Comparison of ENCODE assay signal across 9 cellular contexts in the genomic region with DNA sequence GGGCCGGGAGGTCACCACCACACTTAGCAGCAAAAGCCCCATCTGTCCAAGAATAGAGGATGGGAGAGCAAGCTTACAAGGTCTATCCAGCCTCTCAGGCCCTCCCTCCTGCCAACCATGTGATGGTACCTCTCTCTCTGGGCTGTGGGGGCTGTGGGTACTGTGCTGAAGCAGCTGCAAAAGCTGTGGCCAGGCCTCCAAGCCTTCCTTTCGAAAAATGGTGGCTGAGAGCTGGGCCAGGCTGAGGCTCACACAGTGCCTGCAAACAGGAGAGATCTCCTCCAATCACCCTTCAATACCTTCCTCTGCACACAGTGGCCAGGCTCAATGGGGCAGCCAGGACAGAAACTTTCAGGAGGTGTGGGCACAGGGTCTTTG. TPM values are rescaled to one million over a fixed set of nuclear protein-coding genes. Genes with fewer than 3 reads are reported as not detected.
A peak's percentile ranks its signal among the peaks of the same experiment; 100 is the strongest.
DNase-seq lines count a peak whose midpoint lies in the region; TF ChIP-seq lines count a peak whose summit lies in the region.
"Had no signal": no experiment of that assay in that cellular context is flagged by ENCODE, and none has a peak within 500 bp of the region (broad histone marks: within the 10 kb centered on the region; RNA-seq: fewer than 3 reads in every experiment).

No MANE protein-coding gene starts in this region.

- H3K36me3 ChIP-seq in CD4-positive, alpha-beta memory T cell (ENCODE audit: insufficient read depth, low read length): peaks cover 41% of the 10 kb centered on the region
- H3K36me3 ChIP-seq in MM.1S (replicated peaks; ENCODE audit: insufficient read depth, low read length): no peaks in the 10 kb centered on the region

- H3K4me1 Mint-ChIP-seq in CD4-positive, alpha-beta memory T cell: peaks cover 17 to 50% (median 31%) of the 10 kb centered on the region in 4 donors
- peaks cover 29% of the 10 kb centered on the region for H3K4me1 Mint-ChIP-seq in neural crest cell

- peak overlapping the region; percentile 90 to 96 (median 93) for H3K4me3 Mint-ChIP-seq in CD4-positive, alpha-beta memory T cell
- H3K4me3 Mint-ChIP-seq in neural crest cell: peak overlapping the region; percentile 98

- peaks cover 12 to 54% of the 10 kb centered on the region in 2 donors for H3K36me3 Mint-ChIP-seq in CD4-positive, alpha-beta memory T cell
- H3K36me3 Mint-ChIP-seq in neural crest cell (ENCODE audit: low read depth): peaks cover 8% of the 10 kb centered on the region

- peak overlapping the region; percentile 68 for H3K4me2 ChIP-seq in MM.1S (ENCODE audit: low read depth, low read length)

- intact Hi-C loops in CD4-positive, alpha-beta memory T cell (cut with micrococcal nuclease): no loop called here
- intact Hi-C loops in dorsolateral prefrontal cortex (cut with DNase I): no loop called here

- H3K4me3 ChIP-seq in CD4-positive, alpha-beta memory T cell (ENCODE audit: low read length in 2 of 2): peak overlapping the region in 1 of 2 donors; percentile 90
- H3K4me3 ChIP-seq in MM.1S (ENCODE audit: low read length): peak overlapping the region; percentile 75; the same call in 1 of the 2 replicates
- peak overlapping the region in 44 of 59 donors; percentile 57 to 91 (median 80) for H3K4me3 ChIP-seq in dorsolateral prefrontal cortex

- no peaks in the 10 kb centered on the region for H3K27me3 Mint-ChIP-seq in CD4-positive, alpha-beta memory T cell
- H3K27me3 Mint-ChIP-seq in neural crest cell (ENCODE audit: low read depth): peaks cover 3% of the 10 kb centered on the region

- H3K9ac ChIP-seq in MM.1S (ENCODE audit: low read length): no peak overlapping the region; the same call in 1 of the 2 replicates

- TF ChIP-seq CTCF in MM.1S (IDR thresholded peaks at IDR 0.05; ENCODE audit: low read length): no peak
- no peak for TF ChIP-seq CTCF in dorsolateral prefrontal cortex (IDR thresholded peaks at IDR 0.05 in 54 of 56, conservative IDR thresholded peaks at IDR 0.05 in 2 of 56; ENCODE audit: low read depth in 1 of 56, partially characterized antibody in 56 of 56)
- no peak for TF ChIP-seq CTCF in neural crest cell (conservative IDR thresholded peaks at IDR 0.05)

- no peaks in the 10 kb centered on the region for H3K9me3 Mint-ChIP-seq in CD4-positive, alpha-beta memory T cell
- no peaks in the 10 kb centered on the region for H3K9me3 Mint-ChIP-seq in neural crest cell

- peak overlapping the region; percentile 80 for H3K27ac ChIP-seq in CD4-positive, alpha-beta memory T cell (ENCODE audit: low read depth, low read length)
- H3K27ac ChIP-seq in MM.1S (ENCODE audit: low read length) (peak overlapping the region; percentile 81; the same call in 1 of the 2 replicates), dorsolateral prefrontal cortex (peak overlapping the region in 1 of 59 donors; percentile 63)

- CTCF ChIA-PET in CD4-positive, alpha-beta memory T cell (lab: Charles Lee; ENCODE audit: partially characterized antibody): interaction anchor here (0.8 to 3.9 kb wide), 3 partner anchors 26 to 29 kb away, joined by 3 to 15 read pairs (median 11); a partner anchor contains a TSS

- H3K9me3 ChIP-seq in CD4-positive, alpha-beta memory T cell (ENCODE audit: control insufficient read depth in 1 of 2, low read length in 2 of 2): no peaks in the 10 kb centered on the region
- no peaks in the 10 kb centered on the region for H3K9me3 ChIP-seq in MM.1S (replicated peaks; ENCODE audit: insufficient read depth, low read length)

- DNase-seq in CD4-positive, alpha-beta memory T cell: no peak
- no peak for DNase-seq in MM.1S
- DNase-seq in dorsolateral prefrontal cortex: no peak
- DNase-seq in neural crest cell (ENCODE audit: low read depth, low spot score): no peak
- DNase-seq in stimulated activated CD4-positive, alpha-beta T cell treated with anti-CD3 and anti-CD28 coated beads, Interleukin-2, amount 100 ng/mL, for 24 hours: no peak
- no peak for DNase-seq in NCI-H1105 (lab: John Stamatoyannopoulos, UW)
- no peak for DNase-seq in iPS-NIHi11 (ENCODE audit: low spot score)
- no peak for DNase-seq in LoVo (ENCODE audit: low spot score)

- H3K9me2 ChIP-seq in MM.1S (replicated peaks; ENCODE audit: insufficient read depth, low read length): no peaks in the 10 kb centered on the region

- POLR2A ChIA-PET in CD4-positive, alpha-beta memory T cell (lab: Charles Lee; ENCODE audit: partially characterized antibody): interaction anchor here (1.0 to 5.6 kb wide), 11 partner anchors 8 to 73 kb away, joined by 3 to 75 read pairs (median 22); a partner anchor contains a TSS

- peaks cover 23% of the 10 kb centered on the region for H3K4me1 ChIP-seq in CD4-positive, alpha-beta memory T cell (ENCODE audit: insufficient read depth, low read length)
- H3K4me1 ChIP-seq in MM.1S (ENCODE audit: low read length): peaks cover 5% of the 10 kb centered on the region; the same call in 1 of the 2 replicates

- H3F3A ChIP-seq in MM.1S (ENCODE audit: insufficient read depth, low read length): peaks cover 14% of the 10 kb centered on the region

- H2AFZ ChIP-seq in MM.1S (ENCODE audit: low read length): no peak overlapping the region

- H3K27me3 ChIP-seq in CD4-positive, alpha-beta memory T cell (ENCODE audit: insufficient read depth, low read length): no peaks in the 10 kb centered on the region
- H3K27me3 ChIP-seq in MM.1S (replicated peaks; ENCODE audit: insufficient read depth, low read length) (no peaks in the 10 kb centered on the region), dorsolateral prefrontal cortex (no peaks in the 10 kb centered on the region)

- peak overlapping the region; percentile 93 to 96 (median 96) for H3K27ac Mint-ChIP-seq in CD4-positive, alpha-beta memory T cell
- peak overlapping the region; percentile 52 for H3K27ac Mint-ChIP-seq in neural crest cell (ENCODE audit: unreplicated experiment)

- no peaks in the 10 kb centered on the region for H4K20me1 ChIP-seq in MM.1S (ENCODE audit: insufficient read depth, low read length)

- peaks cover 8% of the 10 kb centered on the region; the same call in 1 of the 2 replicates for H3K79me2 ChIP-seq in MM.1S (ENCODE audit: low read length)

RNA-seq across cellular contexts. Expression of a gene that starts 1.1 kb away (rescaled TPM):
- 10 to 100 TPM; 22.4 to 30.2 TPM for total RNA-seq in CD4-positive, alpha-beta memory T cell
- 10 to 100 TPM; 19.8 to 20.2 TPM for polyA plus RNA-seq in CD4-positive, alpha-beta memory T cell
- total RNA-seq in dorsolateral prefrontal cortex (10 to 100 TPM in 101 of 120 experiments, 1 to 10 TPM in 19; 6.1 to 23.8 (median 12.8) TPM), neural crest cell (88.3 and 88.7 TPM in 2 replicates)

RNA-seq across cellular contexts. Expression of a gene that starts 7.7 kb away (rescaled TPM):
- 10 to 100 TPM; 24.1 to 26.3 TPM for total RNA-seq in CD4-positive, alpha-beta memory T cell
- polyA plus RNA-seq in CD4-positive, alpha-beta memory T cell: 10 to 100 TPM; 38.4 to 40.6 TPM
- total RNA-seq in dorsolateral prefrontal cortex (10 to 100 TPM; 10.5 to 30.9 (median 22.4) TPM), neural crest cell (45.6 and 47.4 TPM in 2 replicates)

RNA-seq across cellular contexts. Expression of a gene that starts 15.6 kb away (rescaled TPM):
- 10 to 100 TPM; 27.7 to 30.5 TPM for total RNA-seq in CD4-positive, alpha-beta memory T cell
- polyA plus RNA-seq in CD4-positive, alpha-beta memory T cell: 1 to 10 TPM; 2.8 to 9.8 TPM
- total RNA-seq in dorsolateral prefrontal cortex (10 to 100 TPM; 15.6 to 54.3 (median 25.4) TPM), neural crest cell (160 and 163 TPM in 2 replicates)

RNA-seq across cellular contexts. Expression of a gene that starts 18.0 kb away (rescaled TPM):
- total RNA-seq in CD4-positive, alpha-beta memory T cell: 1 to 10 TPM; 1.2 to 1.9 TPM
- 1 to 10 TPM in 1 of 2 donors, under 1 TPM in 1; 0.47 to 1.3 TPM for polyA plus RNA-seq in CD4-positive, alpha-beta memory T cell
- 1 to 10 TPM in 37 of 120 experiments, under 1 TPM in 46, not detected in 37; 0.29 to 2.9 (median 0.90) TPM for total RNA-seq in dorsolateral prefrontal cortex
- 0.47 and 0.48 TPM in 2 replicates for total RNA-seq in neural crest cell
- total RNA-seq: dermis microvascular lymphatic vessel endothelial cell had no signal

RNA-seq across cellular contexts. Expression of a gene that starts 25.8 kb away (rescaled TPM):
- 100 to 1,000 TPM in 1 of 2 experiments, 10 to 100 TPM in 1; 99.3 to 101 TPM for total RNA-seq in CD4-positive, alpha-beta memory T cell
- 100 to 1,000 TPM; 164 to 194 TPM for polyA plus RNA-seq in CD4-positive, alpha-beta memory T cell
- total RNA-seq in dorsolateral prefrontal cortex: 10 to 100 TPM; 36.8 to 89.6 (median 58.1) TPM
- 42.2 and 44.7 TPM in 2 replicates for total RNA-seq in neural crest cell
